20 cellular contexts compared by ENCODE assay signal in genomic region chr3:130826516-130826915, GRCh38.
"Had no signal": no experiment of that assay in that cellular context is flagged by ENCODE, and none has a peak within 500 bp of the region (broad histone marks: within the 10 kb centered on the region; RNA-seq: fewer than 3 reads in every experiment).

No MANE protein-coding gene starts in this region.

- H3K36me3 ChIP-seq: breast epithelium, heart right ventricle, right lobe of liver, tibial artery had no signal

- H3K4me3 ChIP-seq: breast epithelium, coronary artery, heart right ventricle, right lobe of liver, tibial artery had no signal

- H3K4me1 ChIP-seq: breast epithelium, parathyroid adenoma, right lobe of liver, tibial artery had no signal

- DNase-seq: activated B cell treated with CpG ODN at 0.5 μM for 24 hours; activated CD4-positive, alpha-beta T cell treated with anti-CD3 and anti-CD28 coated beads for 36 hours; activated CD4-positive, alpha-beta T cell treated with anti-CD3 and anti-CD28 coated beads, Interleukin-2, amount 50 U/mL, for 48 hours; activated CD8-positive, alpha-beta memory T cell treated with anti-CD3 and anti-CD28 coated beads, Interleukin-2, amount 50 U/mL, for 48 hours; activated naive CD4-positive, alpha-beta T cell treated with Interleukin-2 at 50 U/mL for 16 hours; activated naive CD8-positive, alpha-beta T cell treated with anti-CD3 and anti-CD28 coated beads, Interleukin-2, amount 10 ng/mL, durations not matched to agents 7 days and 5 days; activated T-cell treated with anti-CD3 and anti-CD28 coated beads, Interleukin-2, amount 50 U/mL, for 48 hours; amniotic stem cell; heart right ventricle; immature natural killer cell; right lobe of liver; stimulated activated CD4-positive, alpha-beta T cell treated with anti-CD3 and anti-CD28 coated beads, Interleukin-2, amount 100 ng/mL, for 24 hours; stimulated activated naive CD8-positive, alpha-beta T cell treated with anti-CD3 and anti-CD28 coated beads, Interleukin-15, amount 100 ng/mL, for 72 hours; T-helper 9 cell; tibial artery had no signal

- H3K9me3 ChIP-seq: breast epithelium, heart right ventricle, right lobe of liver, tibial artery had no signal

- H2AFZ ChIP-seq: parathyroid adenoma had no signal

- H3K27ac ChIP-seq: breast epithelium, coronary artery, heart right ventricle, parathyroid adenoma, right lobe of liver, tibial artery had no signal

- H3K79me2 ChIP-seq: parathyroid adenoma had no signal

- ATAC-seq: activated CD4-positive, alpha-beta T cell treated with anti-CD3 and anti-CD28 coated beads for 36 hours; heart right ventricle; natural killer cell treated with Interleukin-12 subunit alpha and Interleukin-12 subunit beta and Interleukin-15 and Interleukin-18, amount 100 ng/mL, for 72 hours; right lobe of liver; stimulated activated effector memory CD8-positive, alpha-beta T cell treated with anti-CD3 and anti-CD28 coated beads, Interleukin-12 subunit alpha, Interleukin-12 subunit beta, amount 100 ng/mL, for 72 hours; stimulated activated naive CD8-positive, alpha-beta T cell treated with anti-CD3 and anti-CD28 coated beads, Interleukin-15, amount 100 ng/mL, for 72 hours had no signal

- H3K27me3 ChIP-seq: breast epithelium, heart right ventricle, right lobe of liver, tibial artery had no signal
